8 cellular contexts compared by ENCODE assay signal in the genomic region with DNA sequence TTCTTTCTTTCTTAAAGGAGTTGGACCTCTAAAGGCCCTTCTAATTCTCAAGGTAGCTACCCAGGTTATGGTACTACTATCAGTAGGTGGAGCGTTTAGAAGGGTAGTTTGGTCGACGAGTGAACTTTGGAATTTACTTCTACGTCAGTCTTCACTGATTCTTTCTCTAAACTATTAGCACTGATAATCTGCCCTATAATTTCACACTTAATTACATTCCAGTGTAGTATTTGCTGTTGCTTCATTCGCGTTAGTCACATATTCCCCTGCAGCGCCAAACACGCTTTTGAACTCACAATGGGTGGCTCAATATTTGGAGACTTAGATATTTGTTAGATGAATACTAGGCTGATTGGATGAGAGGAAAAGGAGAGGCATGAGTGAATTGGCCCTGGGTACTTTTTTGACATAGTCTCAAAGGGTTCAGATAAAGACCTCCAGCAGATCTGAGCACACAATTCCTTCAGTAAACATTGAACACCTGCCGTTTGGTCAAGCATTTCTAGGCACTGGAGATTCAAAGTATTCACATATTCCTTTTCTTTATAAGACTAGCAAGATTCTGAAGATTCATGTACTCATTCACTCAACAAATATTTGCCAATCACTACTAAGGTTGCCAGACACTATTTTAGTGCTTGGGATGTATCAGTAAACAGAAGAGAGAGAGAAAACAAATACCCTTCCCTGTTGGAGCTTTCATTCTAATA. TPM values are rescaled to one million over a fixed set of nuclear protein-coding genes. Genes with fewer than 3 reads are reported as not detected.
DNase-seq lines count a peak whose midpoint lies in the region; ATAC-seq and TF ChIP-seq lines count a peak whose summit lies in the region.

No MANE protein-coding gene starts in this region.

- H3K4me1 Mint-ChIP-seq in immature natural killer cell, result peaks cover 41 to 43% of the 10 kb centered on the region in 2 donors

- H3K27me3 Mint-ChIP-seq in immature natural killer cell (ENCODE audit: low read depth in 3 of 3), result peaks cover 7 to 21% (median 21%) of the 10 kb centered on the region in 3 donors

- H3K4me3 ChIP-seq in smooth muscle cell, result peak overlapping the region; percentile 89

- no peaks in the 10 kb centered on the region for H3K9me3 Mint-ChIP-seq in immature natural killer cell

- H3K27ac Mint-ChIP-seq in immature natural killer cell, result peak overlapping the region; percentile 50 to 92 (median 80)

- peaks cover 0 to 3% (median 0%) of the 10 kb centered on the region in 3 donors for H3K36me3 Mint-ChIP-seq in immature natural killer cell

- H3K27me3 ChIP-seq in smooth muscle cell (ENCODE audit: low read depth), result no peaks in the 10 kb centered on the region

- WGBS in smooth muscle cell (ENCODE audit: low lambda C conversion rate), result 8% methylated on average over 9 of the region's 9 CpGs

- H3K9ac ChIP-seq in smooth muscle cell (ENCODE audit: low read depth), result peak overlapping the region; percentile 93

- no peaks in the 10 kb centered on the region for H3K9me3 ChIP-seq in smooth muscle cell (replicated peaks; ENCODE audit: low read depth)

- peak overlapping the region; percentile 99 for H3K4me2 ChIP-seq in smooth muscle cell

- H3K79me2 ChIP-seq in smooth muscle cell (ENCODE audit: low read depth), result peaks cover 39% of the 10 kb centered on the region

- H2AFZ ChIP-seq in smooth muscle cell (ENCODE audit: low read depth), result peak overlapping the region; percentile 86

- H3F3A ChIP-seq in smooth muscle cell (ENCODE audit: low read depth), result peaks cover 11% of the 10 kb centered on the region

- intact Hi-C loops in Right ventricle myocardium superior (cut with DNase I), result loop anchor here (10.0 kb wide), 1 partner anchor 161 kb away; no protein-coding TSS in a partner anchor
- intact Hi-C loops in Right ventricle myocardium inferior (cut with DNase I), result loop anchor here (5.0 kb wide), 2 partner anchors 121 to 164 kb away; a partner anchor contains a TSS

- H3K27ac ChIP-seq in smooth muscle cell (ENCODE audit: low read depth), result peak overlapping the region; percentile 87

- no peak for DNase-seq in Right ventricle myocardium superior
- DNase-seq in Right ventricle myocardium inferior (ENCODE audit: missing footprints), result no peak
- DNase-seq in NCI-H2029 treated with DMSO at 0.1 percent for 48 hours (lab: John Stamatoyannopoulos, UW), result peak; percentile 99
- peak; percentile 75 for DNase-seq in amniotic epithelial cell (ENCODE audit: low read depth)
- no peak for DNase-seq in immature natural killer cell
- DNase-seq in smooth muscle cell (lab: John Stamatoyannopoulos, UW; ENCODE audit: unreplicated experiment), result no peak
- DNase-seq in GF-D8 (lab: John Stamatoyannopoulos, UW), result no peak

- no peak for TF ChIP-seq CTCF in smooth muscle cell (IDR thresholded peaks at IDR 0.05; ENCODE audit: borderline replicate concordance, insufficient read depth, poor library complexity, severe bottlenecking)

- H3K36me3 ChIP-seq in smooth muscle cell (ENCODE audit: low read depth), result no peaks in the 10 kb centered on the region

- H4K20me1 ChIP-seq in smooth muscle cell (ENCODE audit: low read depth), result peaks cover 37% of the 10 kb centered on the region

- H3K4me3 Mint-ChIP-seq in immature natural killer cell, result peak overlapping the region; percentile 71 to 93 (median 86)

- ATAC-seq in Right ventricle myocardium superior (ENCODE audit: poor library complexity) (peak; percentile 1), Right ventricle myocardium inferior (no peak), HG03045 (IDR thresholded peaks at IDR 0.05; ENCODE audit: unreplicated experiment) (no peak)

- peaks cover 38% of the 10 kb centered on the region for H3K4me1 ChIP-seq in smooth muscle cell (ENCODE audit: low read depth)

RNA-seq across cellular contexts. Expression of a gene that starts 0.9 kb away (rescaled TPM):
- total RNA-seq in Right ventricle myocardium superior (33.1 TPM), Right ventricle myocardium inferior (37.9 TPM), smooth muscle cell (35.2 and 40.9 TPM in 2 replicates)
- polyA plus RNA-seq in immature natural killer cell (10 to 100 TPM; 16.3 to 32.3 (median 24.5) TPM), smooth muscle cell (19.3 and 20.1 TPM in 2 replicates)

RNA-seq across cellular contexts. Expression of a gene that starts 44.6 kb away (rescaled TPM):
- 7.6 TPM for total RNA-seq in Right ventricle myocardium superior
- total RNA-seq in Right ventricle myocardium inferior, result 7.5 TPM
- polyA plus RNA-seq in immature natural killer cell, result 1 to 10 TPM in 1 of 3 donors, under 1 TPM in 2; 0.34 to 1.1 (median 0.58) TPM
- 0.04 and 0.18 TPM in 2 replicates for total RNA-seq in smooth muscle cell
- 0.25 and 0.44 TPM in 2 replicates for polyA plus RNA-seq in smooth muscle cell

Comparison
In these comparisons a context has a peak if more than half of its experiments do, and no peak if none do; other contexts are left out.
1. DNase-seq: peak in NCI-H2029 treated with DMSO at 0.1 percent for 48 hours (single experiment) and amniotic epithelial cell (single experiment); none in Right ventricle myocardium superior (single experiment), Right ventricle myocardium inferior (single experiment), immature natural killer cell (0 of 3), smooth muscle cell (single experiment) and GF-D8 (single experiment).